Comparison of ENCODE assay signal across 1 cellular context in the genomic region with DNA sequence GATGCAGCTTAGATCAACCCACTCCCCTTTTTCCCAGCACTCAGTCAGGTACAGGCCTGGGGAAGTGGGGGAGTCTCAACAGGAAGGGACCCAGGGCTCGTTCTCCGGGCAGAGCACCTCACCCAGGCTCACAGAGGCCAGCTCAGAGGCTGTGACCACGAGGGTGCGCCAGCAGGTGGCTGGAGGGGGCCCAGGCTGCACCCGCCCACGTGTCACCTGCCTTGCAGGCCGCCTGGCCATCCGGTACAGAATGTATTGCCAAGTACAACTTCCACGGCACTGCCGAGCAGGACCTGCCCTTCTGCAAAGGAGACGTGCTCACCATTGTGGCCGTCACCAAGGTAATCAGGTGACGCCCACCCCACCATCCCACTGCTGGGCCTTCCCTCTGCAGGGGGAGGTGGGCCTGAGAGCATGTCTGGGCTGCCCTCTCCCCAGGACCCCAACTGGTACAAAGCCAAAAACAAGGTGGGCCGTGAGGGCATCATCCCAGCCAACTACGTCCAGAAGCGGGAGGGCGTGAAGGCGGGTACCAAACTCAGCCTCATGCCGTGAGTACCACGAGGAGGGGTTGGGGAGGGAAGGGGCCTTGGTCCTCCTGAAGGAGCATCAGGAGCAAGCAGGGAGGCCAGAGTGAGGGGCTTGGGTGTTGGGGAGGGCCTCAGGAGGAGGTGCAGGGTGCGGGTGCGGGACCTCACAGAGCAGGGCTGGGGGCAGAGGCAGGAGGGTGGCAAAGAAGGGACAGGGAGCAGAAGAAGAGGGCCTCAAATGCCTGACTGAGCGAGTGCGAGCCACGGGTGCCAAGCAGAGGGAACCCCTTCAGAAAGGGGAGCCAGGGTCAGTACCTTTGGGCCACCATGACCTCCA.
TF ChIP-seq lines count a peak whose summit lies in the region.

No MANE protein-coding gene starts in this region.

TF ChIP-seq in IMR-90, 13 proteins besides CTCF, POLR2A, EP300 and RAD21:
- TF ChIP-seq NFE2L2 (IDR thresholded peaks at IDR 0.05; ENCODE audit: low read depth, low read length), result no peak
